24 cellular contexts compared by ENCODE assay signal in genomic region chr15:83775738-83776137, GRCh38.
DNase-seq lines count a peak whose midpoint lies in the region; ATAC-seq, FAIRE-seq and TF ChIP-seq lines count a peak whose summit lies in the region.
"Had no signal": no experiment of that assay in that cellular context is flagged by ENCODE, and none has a peak within 500 bp of the region (broad histone marks: within the 10 kb centered on the region; RNA-seq: fewer than 3 reads in every experiment).

No MANE protein-coding gene starts in this region.

- H2AFZ ChIP-seq in H1 (ENCODE audit: low read length), result 0 out of 2 replicates have a peak overlapping the region, but pooled peaks have one; percentile 44

- H2BK15ac ChIP-seq in H1 (ENCODE audit: low read length), result no peak overlapping the region

- no peak overlapping the region for H2BK5ac ChIP-seq in H1 (ENCODE audit: low read depth, low read length)

- no peak overlapping the region for H3K9ac ChIP-seq in H1 (replicated peaks in 1 of 4; ENCODE audit: extremely low read depth in 1 of 4, low read depth in 3 of 4, low read length in 3 of 4)

- H2BK20ac ChIP-seq in H1 (ENCODE audit: low read length), result no peak overlapping the region

- H3K23ac ChIP-seq in H1 (ENCODE audit: insufficient read length), result no peak overlapping the region

- no peak overlapping the region for H2BK12ac ChIP-seq in H1 (ENCODE audit: low read depth, low read length)

- no peak for TF ChIP-seq EP300 in H1 (IDR thresholded peaks at IDR 0.05; ENCODE audit: borderline replicate concordance in 1 of 2, low read depth in 2 of 2, low read length in 2 of 2)

- no peaks in the 10 kb centered on the region for H4K20me1 ChIP-seq in H1 (replicated peaks in 1 of 2; ENCODE audit: control insufficient read depth in 1 of 2, insufficient read depth in 2 of 2, low read length in 2 of 2)

- H4K8ac ChIP-seq in H1 (ENCODE audit: extremely low read depth, insufficient read depth, low read length), result no peak overlapping the region

- H3K36me3 ChIP-seq in H1 (ENCODE audit: control insufficient read depth in 2 of 4, insufficient read depth in 4 of 4, low read length in 3 of 4), result no peaks in the 10 kb centered on the region
- H3K36me3 ChIP-seq: Peyer's patch, SJSA1 had no signal

- peak; percentile 1 for DNase-seq in ELR (ENCODE audit: low read depth)
- DNase-seq in NAMALWA (ENCODE audit: low spot score), result peak; percentile 6
- no peak for DNase-seq in H1 (ENCODE audit: low read depth in 1 of 2, low spot score in 2 of 2)
- DNase-seq in NCI-H69 (lab: John Stamatoyannopoulos, UW), result no peak
- DNase-seq in stimulated activated CD4-positive, alpha-beta T cell treated with anti-CD3 and anti-CD28 coated beads, Interleukin-2, amount 100 ng/mL, for 48 hours, result no peak
- DNase-seq: Calu3; CD8-positive, alpha-beta memory T cell; DMS79 treated with DMSO at 0.1 percent for 48 hours; HCEC 1CT; KG1; NCI-H1417 treated with DMSO at 0.1 percent for 48 hours; NCI-H187; NCI-H2227 treated with DMSO at 0.1 percent for 48 hours; NCI-H510A; NCI-H748 treated with DMSO at 0.1 percent for 48 hours; NK-92 treated with Interleukin-12 subunit alpha and Interleukin-12 subunit beta, amount 100 ng/mL, for 24 hours; Peyer's patch; T-helper 1 cell had no signal

- H3K79me2 ChIP-seq in H1 (ENCODE audit: control insufficient read depth in 1 of 2, insufficient read depth in 2 of 2, low read length in 2 of 2), result no peaks in the 10 kb centered on the region

- H3K27me3 ChIP-seq in H1 (replicated peaks in 1 of 4; ENCODE audit: control insufficient read depth in 3 of 4, extremely low read depth in 1 of 4, insufficient read depth in 3 of 4, low read length in 3 of 4), result no peaks in the 10 kb centered on the region; a peak in 1 of 7 replicates
- H3K27me3 ChIP-seq: Peyer's patch, SJSA1 had no signal

- no peak for ATAC-seq in esophagus mucosa
- ATAC-seq in GM18868 (IDR thresholded peaks at IDR 0.05; ENCODE audit: unreplicated experiment), result no peak
- ATAC-seq: Right ventricle myocardium inferior had no signal

- no peak overlapping the region for H4K5ac ChIP-seq in H1 (ENCODE audit: insufficient read length, low read depth, low read length)

- POLR2A ChIA-PET in H1 (lab: Charles Lee; ENCODE audit: partially characterized antibody), result no interaction called here

- WGBS in H1 (ENCODE audit: extremely low coverage in 1 of 2, insufficient coverage in 1 of 2, insufficient read length in 1 of 2, insufficient replicate concordance in 2 of 2, low coverage in 1 of 2, low lambda C conversion rate in 2 of 2, missing lambda C conversion rate in 1 of 2), 2 experiments, result 67% methylated on average over 3 of the region's 3 CpGs; no CpG with 5 or more reads in 1 of the 2 experiments

- H3K4me3 ChIP-seq in H1 (ENCODE audit: extremely low read depth in 1 of 4, insufficient read depth in 2 of 4, low read depth in 3 of 4, low read length in 4 of 4), result no peak overlapping the region
- H3K4me3 ChIP-seq: Peyer's patch, SJSA1 had no signal

- H3K14ac ChIP-seq in H1 (ENCODE audit: insufficient read length), result no peak overlapping the region

- H3K18ac ChIP-seq in H1 (ENCODE audit: extremely low read depth, low read length), result no peak overlapping the region

- no peak for FAIRE-seq in H1 (lab: Jason Lieb, UNC)

- no peaks in the 10 kb centered on the region for H3K9me3 ChIP-seq in H1 (ENCODE audit: insufficient read depth in 2 of 2, low read depth in 1 of 2, low read length in 1 of 2)
- H3K9me3 ChIP-seq: Peyer's patch, SJSA1 had no signal

- no peak overlapping the region for H3K56ac ChIP-seq in H1 (replicated peaks; ENCODE audit: insufficient read length, low read depth, low read length)

- H3K79me1 ChIP-seq in H1 (ENCODE audit: low read depth, low read length), result no peaks in the 10 kb centered on the region

- H3K4me2 ChIP-seq in H1 (ENCODE audit: insufficient read depth in 1 of 2, low read depth in 2 of 2, low read length in 2 of 2), result no peak overlapping the region

- TF ChIP-seq RAD21 in H1 (IDR thresholded peaks at IDR 0.05 in 1 of 2, conservative IDR thresholded peaks at IDR 0.05 in 1 of 2; ENCODE audit: low read depth in 2 of 2, low read length in 2 of 2), result peak in 1 of 2 experiments; percentile 22; a peak in 1 of 4 replicates

- H3K23me2 ChIP-seq in H1 (ENCODE audit: low read depth, low read length), result no peaks in the 10 kb centered on the region

- no peak overlapping the region for H3K27ac ChIP-seq in H1 (ENCODE audit: low read depth, low read length)
- H3K27ac ChIP-seq: C4-2B, Peyer's patch, SJSA1 had no signal

- H2AK5ac ChIP-seq in H1 (ENCODE audit: low read depth, low read length), result no peak overlapping the region

- no peak overlapping the region for H3K4ac ChIP-seq in H1 (replicated peaks; ENCODE audit: insufficient read length, low read depth, low read length)

- no peaks in the 10 kb centered on the region for H3K4me1 ChIP-seq in H1 (replicated peaks in 1 of 4; ENCODE audit: control insufficient read depth in 3 of 4, insufficient read depth in 4 of 4, low read length in 3 of 4)
- H3K4me1 ChIP-seq: Peyer's patch, SJSA1 had no signal

- CTCF ChIA-PET in H1 (lab: Charles Lee; ENCODE audit: partially characterized antibody), result interaction anchor here (1.1 to 1.4 kb wide), 2 partner anchors 54 to 62 kb away, joined by 3 to 4 read pairs; no protein-coding TSS in a partner anchor

- H2BK120ac ChIP-seq in H1 (replicated peaks; ENCODE audit: low read depth, low read length), result no peak overlapping the region

- TF ChIP-seq POLR2A in H1 (IDR thresholded peaks at IDR 0.05; ENCODE audit: control extremely low read depth in 1 of 2, low read depth in 2 of 2, low read length in 2 of 2), result no peak

- TF ChIP-seq CTCF in GM12874 (IDR thresholded peaks at IDR 0.05; ENCODE audit: insufficient read depth, low read depth, low read length) (0 out of 2 replicates have a peak, but pooled peaks have one; percentile 9), H1 (IDR thresholded peaks at IDR 0.05; ENCODE audit: control extremely low read depth in 1 of 3, insufficient read depth in 1 of 3, low read depth in 1 of 3, low read length in 3 of 3) (peak in 1 of 3 experiments; percentile 9; a peak in 1 of 4 replicates)

- H4K91ac ChIP-seq in H1 (replicated peaks; ENCODE audit: insufficient read length, low read length), result no peak overlapping the region

TF ChIP-seq in H1, 55 proteins besides CTCF, POLR2A, EP300 and RAD21:
- TF ChIP-seq POU5F1 (IDR thresholded peaks at IDR 0.05; ENCODE audit: low read depth, low read length) (no peak), CBX5 (IDR thresholded peaks at IDR 0.05; ENCODE audit: low read depth, low read length) (no peak), SAP30 (IDR thresholded peaks at IDR 0.05; ENCODE audit: insufficient read depth, insufficient replicate concordance, low read length) (no peak), MAX (IDR thresholded peaks at IDR 0.05) (0 out of 2 replicates have a peak, but pooled peaks have one; percentile 18)
TF ChIP-seq in H1: peak in this region for 1.

Comparison
In these comparisons a context has a peak if more than half of its experiments do, and no peak if none do; other contexts are left out.
1. DNase-seq: peak in ELR (single experiment) and NAMALWA (single experiment); none in H1 (0 of 2), NCI-H69 (single experiment) and stimulated activated CD4-positive, alpha-beta T cell treated with anti-CD3 and anti-CD28 coated beads, Interleukin-2, amount 100 ng/mL, for 48 hours (0 of 2).